8 cellular contexts compared by ENCODE assay signal in genomic region chr1:201882665-201883132, GRCh38. TPM values are rescaled to one million over a fixed set of nuclear protein-coding genes. Genes with fewer than 3 reads are reported as not detected.
A peak's percentile ranks its signal among the peaks of the same experiment; 100 is the strongest.
DNase-seq lines count a peak whose midpoint lies in the region; ATAC-seq and TF ChIP-seq lines count a peak whose summit lies in the region.

No MANE protein-coding gene starts in this region.

- H3K4me3 ChIP-seq in SK-N-MC (no peak overlapping the region), thyroid gland (replicated peaks in 1 of 3) (no peak overlapping the region)

- TF ChIP-seq POLR2A in thyroid gland (IDR thresholded peaks at IDR 0.05): no peak

- intact Hi-C loops in thyroid gland (cut with DNase I): no loop called here

- no peaks in the 10 kb centered on the region for H3K36me3 ChIP-seq in SK-N-MC (ENCODE audit: insufficient read depth, low read length)
- no peaks in the 10 kb centered on the region for H3K36me3 ChIP-seq in thyroid gland

- H3K27ac ChIP-seq in SK-N-MC (peak overlapping the region; percentile 67), thyroid gland (no peak overlapping the region)

- no peaks in the 10 kb centered on the region for H3K27me3 ChIP-seq in thyroid gland

- no peak overlapping the region for H3K9ac ChIP-seq in SK-N-MC (ENCODE audit: insufficient read length)

- peak; percentile 86 for DNase-seq in GDM1 (lab: John Stamatoyannopoulos, UW)
- no peak for DNase-seq in SK-N-MC (ENCODE audit: low read depth, low spot score)
- peak; percentile 44 for DNase-seq in foreskin melanocyte
- no peak for DNase-seq in DMS153 (lab: John Stamatoyannopoulos, UW)
- no peak for DNase-seq in NCI-H526 treated with DMSO at 0.1 percent for 48 hours (lab: John Stamatoyannopoulos, UW)
- DNase-seq in thyroid gland: no peak

- ATAC-seq in HG02610 (IDR thresholded peaks at IDR 0.05; ENCODE audit: unreplicated experiment) (peak; percentile 59), HG03280 (IDR thresholded peaks at IDR 0.05; ENCODE audit: unreplicated experiment) (no peak)

- TF ChIP-seq CTCF in thyroid gland (IDR thresholded peaks at IDR 0.05): no peak

- no peaks in the 10 kb centered on the region for H3K9me3 ChIP-seq in SK-N-MC (ENCODE audit: low read depth, low read length)
- no peaks in the 10 kb centered on the region for H3K9me3 ChIP-seq in thyroid gland

- peaks cover 11 to 31% of the 10 kb centered on the region in 2 donors for H3K4me1 ChIP-seq in thyroid gland

- 72 to 77% methylated on average over 2 of the region's 2 CpGs for WGBS in thyroid gland, 2 donors

RNA-seq across cellular contexts. Expression of gene SHISA4, which starts 6.0 kb away (rescaled TPM):
- total RNA-seq in thyroid gland: 10 to 100 TPM; 28.8 to 60.3 (median 50.3) TPM

RNA-seq across cellular contexts. Expression of gene IPO9, which starts 53.7 kb away (rescaled TPM):
- total RNA-seq in thyroid gland: 10 to 100 TPM; 28.4 to 42.1 (median 36.7) TPM

Comparison
In these comparisons a context has a peak if more than half of its experiments do, and no peak if none do; other contexts are left out.
1. DNase-seq: peak in GDM1 (single experiment) and foreskin melanocyte (single experiment); none in SK-N-MC (single experiment), DMS153 (single experiment), NCI-H526 treated with DMSO at 0.1 percent for 48 hours (single experiment) and thyroid gland (0 of 2).